In genomic region chr4:40918330-40918729, GRCh38 we compare ENCODE assay signal across 12 cellular contexts.
DNase-seq lines count a peak whose midpoint lies in the region; ATAC-seq, FAIRE-seq and TF ChIP-seq lines count a peak whose summit lies in the region.
"Had no signal": no experiment of that assay in that cellular context is flagged by ENCODE, and none has a peak within 500 bp of the region (broad histone marks: within the 10 kb centered on the region; RNA-seq: fewer than 3 reads in every experiment).

No MANE protein-coding gene starts in this region.

- H3K4me1 Mint-ChIP-seq in HFFc6 (ENCODE audit: low read depth) (peaks cover 62% of the 10 kb centered on the region), astrocyte (ENCODE audit: low read depth, unreplicated experiment) (peaks cover 41% of the 10 kb centered on the region)

- TF ChIP-seq CTCF in AG04449 (IDR thresholded peaks at IDR 0.05; ENCODE audit: insufficient read depth, low read length, missing control alignments) (no peak), HFFc6 (IDR thresholded peaks at IDR 0.05) (no peak), astrocyte (IDR thresholded peaks at IDR 0.05; ENCODE audit: insufficient read depth, low read depth, low read length) (no peak), right lobe of liver (IDR thresholded peaks at IDR 0.05) (no peak)

- WGBS in right lobe of liver (ENCODE audit: insufficient coverage, low coverage, low lambda C conversion rate, missing lambda C conversion rate) = 19% methylated on average over 4 of the region's 4 CpGs

- H4K20me1 ChIP-seq in astrocyte (ENCODE audit: insufficient read depth, low read length) = no peaks in the 10 kb centered on the region

- H3K4me2 ChIP-seq in astrocyte (ENCODE audit: low read length) = no peak overlapping the region

- H3K9me3 Mint-ChIP-seq in HFFc6 (no peaks in the 10 kb centered on the region), astrocyte (ENCODE audit: unreplicated experiment) (no peaks in the 10 kb centered on the region)
- H3K9me3 Mint-ChIP-seq: T-cell had no signal

- peaks cover 10% of the 10 kb centered on the region for H3K36me3 Mint-ChIP-seq in HFFc6 (ENCODE audit: low read depth)
- H3K36me3 Mint-ChIP-seq in astrocyte (ENCODE audit: low read depth, unreplicated experiment) = peaks cover 18% of the 10 kb centered on the region
- H3K36me3 Mint-ChIP-seq: T-cell had no signal

- no peak overlapping the region for H3K4me3 ChIP-seq in AG04449 (ENCODE audit: low read depth, low read length)
- no peak overlapping the region for H3K4me3 ChIP-seq in astrocyte (ENCODE audit: insufficient read depth, low read depth, low read length)
- H3K4me3 ChIP-seq in right lobe of liver = no peak overlapping the region

- H3K79me2 ChIP-seq in astrocyte (ENCODE audit: insufficient read depth, low read length) = no peaks in the 10 kb centered on the region

- no peak overlapping the region; the same call in 1 of the 2 replicates for H3K4me3 Mint-ChIP-seq in HFFc6
- no peak overlapping the region for H3K4me3 Mint-ChIP-seq in astrocyte (ENCODE audit: unreplicated experiment)
- H3K4me3 Mint-ChIP-seq: T-cell had no signal

- peak; percentile 17 for FAIRE-seq in astrocyte (lab: Jason Lieb, UNC)
- FAIRE-seq: G401.6, small intestine had no signal

- no peaks in the 10 kb centered on the region for H3K36me3 ChIP-seq in astrocyte (ENCODE audit: insufficient read depth, low read length)
- no peaks in the 10 kb centered on the region for H3K36me3 ChIP-seq in right lobe of liver

- H3K9me3 ChIP-seq in astrocyte (ENCODE audit: insufficient read depth, low read depth, low read length) = no peaks in the 10 kb centered on the region
- H3K9me3 ChIP-seq in right lobe of liver = no peaks in the 10 kb centered on the region

- no peak overlapping the region for H2AFZ ChIP-seq in astrocyte (ENCODE audit: low read depth, low read length)

- DNase-seq in AG04449 (ENCODE audit: low read depth, low spot score) = peak; percentile 56
- DNase-seq in HFFc6 = peak; percentile 83
- DNase-seq in astrocyte (ENCODE audit: low read depth) = peak; percentile 53
- DNase-seq in right lobe of liver = peak; percentile 68 to 89 (median 84)
- DNase-seq in CD1c-positive myeloid dendritic cell (ENCODE audit: extremely low spot score) = no peak
- DNase-seq in NK-92 treated with Interleukin-12 subunit alpha and Interleukin-12 subunit beta, amount 100 ng/mL, for 24 hours (lab: John Stamatoyannopoulos, UW) = no peak
- DNase-seq: activated naive CD4-positive, alpha-beta T cell treated with anti-CD3 and anti-CD28 coated beads, Interleukin-2, amount 50 U/mL, for 16 hours; small intestine; T-cell had no signal

- ATAC-seq in right lobe of liver (peak; percentile 93 to 96 (median 96)), GM18870 (IDR thresholded peaks at IDR 0.05; ENCODE audit: unreplicated experiment) (no peak), GM19452 (IDR thresholded peaks at IDR 0.05; ENCODE audit: unreplicated experiment) (no peak)
- ATAC-seq: T-cell had no signal

- CTCF ChIA-PET in AG04449 (lab: Yijun Ruan, JAX) = interaction anchor here (0.9 to 28.7 kb wide), 9 partner anchors 5 to 340 kb away, joined by 3 to 457 read pairs (median 10); partner anchors contain the start of gene APBB2

- intact Hi-C loops in right lobe of liver (cut with DNase I) = no loop called here

- no peak overlapping the region for H3K9ac ChIP-seq in astrocyte (ENCODE audit: low read length)

- H3K27ac Mint-ChIP-seq in HFFc6 (peak overlapping the region; percentile 64), astrocyte (ENCODE audit: unreplicated experiment) (peak overlapping the region; percentile 41)
- H3K27ac Mint-ChIP-seq: T-cell had no signal

- POLR2A ChIA-PET in AG04449 (lab: Yijun Ruan, JAX) = no interaction called here

- TF ChIP-seq POLR2A in right lobe of liver (IDR thresholded peaks at IDR 0.05) = no peak

- H3K27me3 Mint-ChIP-seq in HFFc6 (ENCODE audit: insufficient read depth) (peaks cover 2% of the 10 kb centered on the region; the same call in 1 of the 2 replicates), astrocyte (ENCODE audit: low read depth, unreplicated experiment) (no peaks in the 10 kb centered on the region)

- H3K27ac ChIP-seq in astrocyte (ENCODE audit: low read depth, low read length) (no peak overlapping the region), right lobe of liver (no peak overlapping the region)

- peaks cover 27% of the 10 kb centered on the region for H3K4me1 ChIP-seq in astrocyte (ENCODE audit: insufficient read depth, low read length)
- H3K4me1 ChIP-seq in right lobe of liver = peaks cover 0 to 9% (median 3%) of the 10 kb centered on the region in 4 donors

- H3K27me3 ChIP-seq in astrocyte (ENCODE audit: insufficient read depth, low read length) (no peaks in the 10 kb centered on the region), right lobe of liver (no peaks in the 10 kb centered on the region)

Comparison
In these comparisons a context has a peak if more than half of its experiments do, and no peak if none do; other contexts are left out.
1. DNase-seq: peak in AG04449 (single experiment), HFFc6 (single experiment), astrocyte (single experiment) and right lobe of liver (3 of 3); none in CD1c-positive myeloid dendritic cell (single experiment) and NK-92 treated with Interleukin-12 subunit alpha and Interleukin-12 subunit beta, amount 100 ng/mL, for 24 hours (single experiment).
2. ATAC-seq: peak in right lobe of liver (4 of 4); none in GM18870 (single experiment) and GM19452 (single experiment).